Comparison of ENCODE assay signal across 9 cellular contexts in genomic region chr4:1722551-1723071, GRCh38. TPM values are rescaled to one million over a fixed set of nuclear protein-coding genes. Genes with fewer than 3 reads are reported as not detected.
DNase-seq lines count a peak whose midpoint lies in the region; ATAC-seq and TF ChIP-seq lines count a peak whose summit lies in the region.
"Had no signal": no experiment of that assay in that cellular context is flagged by ENCODE, and none has a peak within 500 bp of the region (broad histone marks: within the 10 kb centered on the region; RNA-seq: fewer than 3 reads in every experiment).

No MANE protein-coding gene starts in this region.

- no peaks in the 10 kb centered on the region for H3K36me3 ChIP-seq in kidney epithelial cell (ENCODE audit: control insufficient read depth, insufficient read depth, low read length)

- H3K4me1 Mint-ChIP-seq in stimulated activated naive CD8-positive, alpha-beta T cell treated with anti-CD3 and anti-CD28 coated beads, Interleukin-15, Interleukin-2, amounts not matched to agents 100 ng/mL and 50 ng/mL, for 24 hours (ENCODE audit: low read depth): peaks cover 58% of the 10 kb centered on the region
- H3K4me1 Mint-ChIP-seq in activated T-helper 1 cell treated with anti-CD3 and anti-CD28 coated beads, Interleukin-12 subunit alpha, Interleukin-12 subunit beta, Interleukin-2, Interleukin-4 antibody, amounts not matched to agents 30 ng/mL and 10 ng/mL and 1 ng/mL, durations not matched to agents 14 hours and 24 hours and 36 hours (ENCODE audit: low read depth): peaks cover 51% of the 10 kb centered on the region

- H3K27me3 ChIP-seq in kidney epithelial cell (ENCODE audit: control insufficient read depth, insufficient read depth, low read length): no peaks in the 10 kb centered on the region

- in situ Hi-C loops in GM13977 (cut with MboI; ENCODE audit: low pct_unique_long_range_greater_than_20kb, low sequenced_read_pairs, unreplicated experiment): no loop called here

- H3K4me3 ChIP-seq in kidney epithelial cell (ENCODE audit: low read depth, low read length): peak overlapping the region; percentile 69

- peak overlapping the region; percentile 96 for H3K4me3 Mint-ChIP-seq in stimulated activated naive CD8-positive, alpha-beta T cell treated with anti-CD3 and anti-CD28 coated beads, Interleukin-15, Interleukin-2, amounts not matched to agents 100 ng/mL and 50 ng/mL, for 24 hours
- peak overlapping the region; percentile 94 for H3K4me3 Mint-ChIP-seq in activated T-helper 1 cell treated with anti-CD3 and anti-CD28 coated beads, Interleukin-12 subunit alpha, Interleukin-12 subunit beta, Interleukin-2, Interleukin-4 antibody, amounts not matched to agents 30 ng/mL and 10 ng/mL and 1 ng/mL, durations not matched to agents 14 hours and 24 hours and 36 hours

- H3K36me3 Mint-ChIP-seq in stimulated activated naive CD8-positive, alpha-beta T cell treated with anti-CD3 and anti-CD28 coated beads, Interleukin-15, Interleukin-2, amounts not matched to agents 100 ng/mL and 50 ng/mL, for 24 hours (ENCODE audit: low read depth): peaks cover 55% of the 10 kb centered on the region
- peaks cover 41% of the 10 kb centered on the region for H3K36me3 Mint-ChIP-seq in activated T-helper 1 cell treated with anti-CD3 and anti-CD28 coated beads, Interleukin-12 subunit alpha, Interleukin-12 subunit beta, Interleukin-2, Interleukin-4 antibody, amounts not matched to agents 30 ng/mL and 10 ng/mL and 1 ng/mL, durations not matched to agents 14 hours and 24 hours and 36 hours (ENCODE audit: low read depth)

- intact Hi-C loops in activated T-helper 1 cell treated with anti-CD3 and anti-CD28 coated beads, Interleukin-12 subunit alpha, Interleukin-12 subunit beta, Interleukin-2, Interleukin-4 antibody, amounts not matched to agents 30 ng/mL and 10 ng/mL and 1 ng/mL, durations not matched to agents 14 hours and 24 hours and 36 hours (cut with micrococcal nuclease): loop anchor here (2.0 to 5.0 kb wide), 5 partner anchors 140 to 1355 kb away; partner anchors contain the start of genes MAEA, NELFA and RNF4

- no peak for DNase-seq in stimulated activated naive CD8-positive, alpha-beta T cell treated with anti-CD3 and anti-CD28 coated beads, Interleukin-15, Interleukin-2, amounts not matched to agents 100 U/mL and 50 U/mL, for 24 hours
- DNase-seq in activated T-helper 1 cell treated with anti-CD3 and anti-CD28 coated beads, Interleukin-12 subunit alpha, Interleukin-12 subunit beta, Interleukin-2, Interleukin-4 antibody, amounts not matched to agents 30 ng/mL and 10 ng/mL and 1 ng/mL, durations not matched to agents 14 hours and 24 hours and 36 hours (ENCODE audit: low spot score): no peak
- no peak for DNase-seq in kidney epithelial cell (ENCODE audit: low read depth)
- no peak for DNase-seq in HPDE6-E6E7 (ENCODE audit: extremely low spot score)
- DNase-seq in GM13977 (ENCODE audit: low spot score): no peak
- no peak for DNase-seq in AG20443 (ENCODE audit: low spot score)
- DNase-seq: NCI-H2227 treated with DMSO at 0.1 percent for 48 hours had no signal

- H3K9me3 Mint-ChIP-seq in stimulated activated naive CD8-positive, alpha-beta T cell treated with anti-CD3 and anti-CD28 coated beads, Interleukin-15, Interleukin-2, amounts not matched to agents 100 ng/mL and 50 ng/mL, for 24 hours: no peaks in the 10 kb centered on the region
- no peaks in the 10 kb centered on the region for H3K9me3 Mint-ChIP-seq in activated T-helper 1 cell treated with anti-CD3 and anti-CD28 coated beads, Interleukin-12 subunit alpha, Interleukin-12 subunit beta, Interleukin-2, Interleukin-4 antibody, amounts not matched to agents 30 ng/mL and 10 ng/mL and 1 ng/mL, durations not matched to agents 14 hours and 24 hours and 36 hours

- H3K27ac Mint-ChIP-seq in stimulated activated naive CD8-positive, alpha-beta T cell treated with anti-CD3 and anti-CD28 coated beads, Interleukin-15, Interleukin-2, amounts not matched to agents 100 ng/mL and 50 ng/mL, for 24 hours: peak overlapping the region; percentile 94
- H3K27ac Mint-ChIP-seq in activated T-helper 1 cell treated with anti-CD3 and anti-CD28 coated beads, Interleukin-12 subunit alpha, Interleukin-12 subunit beta, Interleukin-2, Interleukin-4 antibody, amounts not matched to agents 30 ng/mL and 10 ng/mL and 1 ng/mL, durations not matched to agents 14 hours and 24 hours and 36 hours: peak overlapping the region; percentile 97

- no peaks in the 10 kb centered on the region for H3K27me3 Mint-ChIP-seq in stimulated activated naive CD8-positive, alpha-beta T cell treated with anti-CD3 and anti-CD28 coated beads, Interleukin-15, Interleukin-2, amounts not matched to agents 100 ng/mL and 50 ng/mL, for 24 hours
- H3K27me3 Mint-ChIP-seq in activated T-helper 1 cell treated with anti-CD3 and anti-CD28 coated beads, Interleukin-12 subunit alpha, Interleukin-12 subunit beta, Interleukin-2, Interleukin-4 antibody, amounts not matched to agents 30 ng/mL and 10 ng/mL and 1 ng/mL, durations not matched to agents 14 hours and 24 hours and 36 hours (ENCODE audit: insufficient read depth): no peaks in the 10 kb centered on the region

- no peak for TF ChIP-seq CTCF in kidney epithelial cell (IDR thresholded peaks at IDR 0.05; ENCODE audit: insufficient read depth, low read length, poor library complexity, severe bottlenecking)
- no peak for TF ChIP-seq CTCF in GM13977 (IDR thresholded peaks at IDR 0.05; ENCODE audit: extremely low read depth, insufficient read depth, missing control alignments)

- no peak for ATAC-seq in stimulated activated naive CD8-positive, alpha-beta T cell treated with anti-CD3 and anti-CD28 coated beads, Interleukin-15, Interleukin-2, amounts not matched to agents 100 U/mL and 50 U/mL, for 24 hours
- no peak for ATAC-seq in GM21576 (IDR thresholded peaks at IDR 0.05; ENCODE audit: unreplicated experiment)

RNA-seq across cellular contexts. Expression of gene TACC3, which starts 1.3 kb away (rescaled TPM):
- 134 and 139 TPM in 2 replicates for total RNA-seq in activated T-helper 1 cell treated with anti-CD3 and anti-CD28 coated beads, Interleukin-12 subunit alpha, Interleukin-12 subunit beta, Interleukin-2, Interleukin-4 antibody, amounts not matched to agents 30 ng/mL and 10 ng/mL and 1 ng/mL, durations not matched to agents 14 hours and 24 hours and 36 hours
- 13.9 and 15.3 TPM in 2 replicates for total RNA-seq in kidney epithelial cell

RNA-seq across cellular contexts. Expression of gene TMEM129, which starts 1.5 kb away (rescaled TPM):
- 27.4 and 28.4 TPM in 2 replicates for total RNA-seq in activated T-helper 1 cell treated with anti-CD3 and anti-CD28 coated beads, Interleukin-12 subunit alpha, Interleukin-12 subunit beta, Interleukin-2, Interleukin-4 antibody, amounts not matched to agents 30 ng/mL and 10 ng/mL and 1 ng/mL, durations not matched to agents 14 hours and 24 hours and 36 hours
- 63.5 and 66.1 TPM in 2 replicates for total RNA-seq in kidney epithelial cell

RNA-seq across cellular contexts. Expression of gene SLBP, which starts 10.5 kb away (rescaled TPM):
- 136 and 140 TPM in 2 replicates for total RNA-seq in activated T-helper 1 cell treated with anti-CD3 and anti-CD28 coated beads, Interleukin-12 subunit alpha, Interleukin-12 subunit beta, Interleukin-2, Interleukin-4 antibody, amounts not matched to agents 30 ng/mL and 10 ng/mL and 1 ng/mL, durations not matched to agents 14 hours and 24 hours and 36 hours
- total RNA-seq in kidney epithelial cell: 66.0 and 74.8 TPM in 2 replicates

RNA-seq across cellular contexts. Expression of gene FAM53A, which starts 38.5 kb away (rescaled TPM):
- 2.5 and 5.5 TPM in 2 replicates for total RNA-seq in activated T-helper 1 cell treated with anti-CD3 and anti-CD28 coated beads, Interleukin-12 subunit alpha, Interleukin-12 subunit beta, Interleukin-2, Interleukin-4 antibody, amounts not matched to agents 30 ng/mL and 10 ng/mL and 1 ng/mL, durations not matched to agents 14 hours and 24 hours and 36 hours
- total RNA-seq in kidney epithelial cell: 1.1 and 5.2 TPM in 2 replicates
